14 cellular contexts compared by ENCODE assay signal in the genomic region with DNA sequence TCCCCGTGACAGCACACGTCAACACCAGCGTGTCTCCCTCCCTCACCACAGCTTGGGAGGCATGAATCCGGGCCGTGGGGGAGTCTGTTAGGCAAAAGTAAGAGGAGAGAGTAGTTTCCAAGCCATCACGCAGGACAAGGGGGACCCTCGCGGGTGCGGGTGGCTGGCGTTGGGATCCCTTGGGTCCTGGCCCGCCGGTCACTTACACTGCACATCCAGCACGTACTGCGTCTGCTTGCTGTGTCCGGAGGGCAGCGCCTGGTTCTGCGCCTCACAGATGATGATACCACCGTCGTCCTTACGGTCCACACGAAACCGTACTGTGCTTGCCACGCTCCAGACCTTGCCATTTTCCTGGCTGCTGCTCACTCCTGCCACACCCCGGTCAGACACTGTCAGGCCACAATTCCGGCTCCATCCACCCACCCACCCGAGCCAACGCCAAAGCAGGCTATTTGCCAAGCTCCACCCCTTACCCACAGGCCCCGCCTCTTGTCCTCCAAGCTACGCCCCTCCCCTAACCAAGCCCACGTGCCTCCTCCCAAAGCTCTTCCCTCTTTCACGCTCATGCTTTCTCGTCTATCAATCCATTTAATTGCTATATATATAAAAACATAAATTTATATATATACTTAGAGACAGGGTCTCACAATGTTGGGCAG. TPM values are rescaled to one million over a fixed set of nuclear protein-coding genes. Genes with fewer than 3 reads are reported as not detected.
DNase-seq lines count a peak whose midpoint lies in the region; ATAC-seq, FAIRE-seq and TF ChIP-seq lines count a peak whose summit lies in the region.
"Had no signal": no experiment of that assay in that cellular context is flagged by ENCODE, and none has a peak within 500 bp of the region (broad histone marks: within the 10 kb centered on the region; RNA-seq: fewer than 3 reads in every experiment).

No MANE protein-coding gene starts in this region.

- peaks cover 3% of the 10 kb centered on the region for H3K36me3 ChIP-seq in cardiac muscle cell
- H3K36me3 ChIP-seq in bronchial epithelial cell (ENCODE audit: control insufficient read depth, insufficient read depth, low read length) = no peaks in the 10 kb centered on the region
- H3K36me3 ChIP-seq: breast epithelium, Peyer's patch had no signal

- peak; percentile 6 for TF ChIP-seq CTCF in cardiac muscle cell (IDR thresholded peaks at IDR 0.05; ENCODE audit: low read depth, low read length)
- TF ChIP-seq CTCF in bronchial epithelial cell (IDR thresholded peaks at IDR 0.05; ENCODE audit: insufficient read depth, low read length, severe bottlenecking) = no peak

- intact Hi-C loops in left ventricle myocardium superior (cut with micrococcal nuclease) = no loop called here

- ATAC-seq in left ventricle myocardium superior = no peak

- peak; percentile 47 for FAIRE-seq in bronchial epithelial cell (lab: Jason Lieb, UNC)

- H3K27ac ChIP-seq in cardiac muscle cell (no peak overlapping the region), substantia nigra (ENCODE audit: low read depth, low read length, poor library complexity, severe bottlenecking) (peak overlapping the region; percentile 46)
- H3K27ac ChIP-seq: breast epithelium, hepatocyte, Peyer's patch, testis had no signal

- H3K4me1 ChIP-seq in cardiac muscle cell (ENCODE audit: low read depth) = no peaks in the 10 kb centered on the region
- H3K4me1 ChIP-seq: breast epithelium, Peyer's patch, testis had no signal

- peak; percentile 13 to 43 for DNase-seq in cardiac muscle cell (ENCODE audit: low read depth in 1 of 2, low spot score in 1 of 2)
- no peak for DNase-seq in left ventricle myocardium superior
- DNase-seq in bronchial epithelial cell (ENCODE audit: low read depth) = no peak
- peak in 20 of 49 donors; percentile 4 to 75 (median 26) for DNase-seq in substantia nigra (lab: John Stamatoyannopoulos, UW)
- no peak for DNase-seq in NCI-H2081 treated with DMSO at 0.1 percent for 48 hours (lab: John Stamatoyannopoulos, UW)
- DNase-seq in amniotic stem cell (lab: John Stamatoyannopoulos, UW) = no peak
- DNase-seq: activated CD8-positive, alpha-beta memory T cell treated with anti-CD3 and anti-CD28 coated beads for 24 hours; CD4-positive, alpha-beta T cell; natural killer cell; NCI-H1417 treated with DMSO at 0.1 percent for 48 hours; Peyer's patch; testis had no signal

- H3K4me3 ChIP-seq in cardiac muscle cell (no peak overlapping the region), bronchial epithelial cell (ENCODE audit: low read depth, low read length) (no peak overlapping the region)
- H3K4me3 ChIP-seq: breast epithelium, hepatocyte, Peyer's patch had no signal

- no peaks in the 10 kb centered on the region for H3K9me3 ChIP-seq in cardiac muscle cell (ENCODE audit: low read depth)
- H3K9me3 ChIP-seq: breast epithelium, Peyer's patch, testis had no signal

- H3K27me3 ChIP-seq in cardiac muscle cell (no peaks in the 10 kb centered on the region), bronchial epithelial cell (ENCODE audit: control insufficient read depth, insufficient read depth, low read length) (no peaks in the 10 kb centered on the region)
- H3K27me3 ChIP-seq: breast epithelium, hepatocyte, Peyer's patch, testis had no signal

RNA-seq across cellular contexts. Expression of gene ZNF428, which starts 6.6 kb away (rescaled TPM):
- total RNA-seq in cardiac muscle cell (87.2 and 135 TPM in 2 replicates), left ventricle myocardium superior (38.6 TPM), bronchial epithelial cell (14.5 and 19.3 TPM in 2 replicates)
- polyA plus RNA-seq in cardiac muscle cell = 134 and 207 TPM in 2 replicates

RNA-seq across cellular contexts. Expression of gene CADM4, which starts 13.6 kb away (rescaled TPM):
- total RNA-seq in cardiac muscle cell (40.5 and 59.6 TPM in 2 replicates), left ventricle myocardium superior (10.5 TPM), bronchial epithelial cell (13.4 and 19.1 TPM in 2 replicates)
- polyA plus RNA-seq in cardiac muscle cell = 12.3 and 13.3 TPM in 2 replicates

RNA-seq across cellular contexts. Expression of gene SRRM5, which starts 14.2 kb away (rescaled TPM):
- total RNA-seq in cardiac muscle cell (0.18 and 0.30 TPM in 2 replicates), left ventricle myocardium superior (0.20 TPM), bronchial epithelial cell (not detected in 2 replicates)
- polyA plus RNA-seq in cardiac muscle cell = 0.50 TPM in 1 of 2 replicates, not detected in the other

RNA-seq across cellular contexts. Expression of gene ZNF576, which starts 29.7 kb away (rescaled TPM):
- 12.5 and 12.6 TPM in 2 replicates for total RNA-seq in cardiac muscle cell
- 13.1 and 14.6 TPM in 2 replicates for polyA plus RNA-seq in cardiac muscle cell
- 12.2 TPM for total RNA-seq in left ventricle myocardium superior
- total RNA-seq in bronchial epithelial cell = 9.5 and 10.5 TPM in 2 replicates

RNA-seq across cellular contexts. Expression of gene IRGQ, which starts 30.1 kb away (rescaled TPM):
- total RNA-seq in cardiac muscle cell (39.0 and 49.6 TPM in 2 replicates), left ventricle myocardium superior (19.6 TPM), bronchial epithelial cell (15.9 and 19.5 TPM in 2 replicates)
- 21.1 and 22.4 TPM in 2 replicates for polyA plus RNA-seq in cardiac muscle cell

Comparison
In these comparisons a context has a peak if more than half of its experiments do, and no peak if none do; other contexts are left out.
1. DNase-seq: peak in cardiac muscle cell (2 of 2); none in left ventricle myocardium superior (single experiment), bronchial epithelial cell (single experiment), NCI-H2081 treated with DMSO at 0.1 percent for 48 hours (single experiment) and amniotic stem cell (single experiment).